ENCODE assay signal across 1 cellular context in the genomic region with DNA sequence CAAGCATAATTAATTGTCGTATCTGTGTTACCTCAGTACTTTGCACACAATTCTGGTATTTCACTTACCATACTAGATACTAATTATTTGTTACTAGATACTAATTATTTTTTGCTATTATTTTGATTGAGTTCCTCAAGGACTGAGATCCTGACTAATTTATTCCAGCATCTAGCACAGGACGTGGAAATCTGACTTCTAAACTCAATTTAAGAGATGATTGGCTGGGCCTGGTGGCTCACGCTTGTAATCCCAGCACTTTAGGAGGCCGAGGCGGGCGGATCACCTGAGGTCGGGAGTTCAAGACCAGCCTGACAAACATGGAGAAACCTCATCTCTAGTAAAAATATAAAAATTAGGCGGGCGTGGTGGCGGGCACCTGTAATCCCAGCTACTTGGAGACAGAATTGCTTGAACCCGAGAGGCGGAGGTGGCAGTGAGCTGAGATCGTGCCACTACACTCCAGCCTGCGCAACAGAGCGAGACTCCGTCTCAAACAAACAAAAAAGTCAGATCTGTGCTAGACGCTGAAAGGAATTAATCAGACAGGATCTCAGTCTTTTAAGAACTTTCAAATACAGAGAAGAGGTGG.
TF ChIP-seq lines count a peak whose summit lies in the region.

No MANE protein-coding gene starts in this region.

TF ChIP-seq in GM12878, 131 proteins besides CTCF, POLR2A, EP300 and RAD21:
- TF ChIP-seq STAT3 (IDR thresholded peaks at IDR 0.05; ENCODE audit: low read depth, low read length) (no peak), MLLT1 (IDR thresholded peaks at IDR 0.05) (peak; percentile 85)
